8 cellular contexts compared by ENCODE assay signal in the genomic region with DNA sequence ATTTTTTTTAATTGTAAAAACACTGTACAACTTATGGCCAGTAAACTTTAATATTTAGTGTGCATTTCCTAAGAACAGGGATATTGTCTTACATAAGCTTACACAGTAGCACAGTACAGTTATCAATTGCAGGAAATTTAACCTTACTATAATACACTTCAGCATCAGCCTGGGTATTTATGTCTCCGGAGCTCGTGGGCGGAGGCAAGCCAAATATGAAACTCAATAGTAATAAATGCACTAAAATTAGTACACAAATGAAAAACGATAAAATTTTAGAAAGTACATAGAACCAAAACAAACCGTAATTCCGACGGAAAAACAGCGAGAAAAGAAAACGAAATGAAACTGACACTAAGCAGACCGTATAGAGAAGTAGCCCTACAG.
DNase-seq lines count a peak whose midpoint lies in the region; ATAC-seq, FAIRE-seq and TF ChIP-seq lines count a peak whose summit lies in the region.

No MANE protein-coding gene starts in this region.

- no peaks in the 10 kb centered on the region for H3K36me3 ChIP-seq in vagina

- H3K4me3 Mint-ChIP-seq in stimulated activated naive CD8-positive, alpha-beta T cell treated with anti-CD3 and anti-CD28 coated beads, Interleukin-15, Interleukin-2, amounts not matched to agents 100 ng/mL and 50 ng/mL, for 24 hours = peak overlapping the region; percentile 94
- peak overlapping the region; percentile 94 for H3K4me3 Mint-ChIP-seq in activated B cell treated with CpG ODN at 0.5 μM for 24 hours
- peak overlapping the region; percentile 91 to 98 (median 95) for H3K4me3 Mint-ChIP-seq in immature natural killer cell

- no peak for ATAC-seq in stimulated activated naive CD8-positive, alpha-beta T cell treated with anti-CD3 and anti-CD28 coated beads, Interleukin-15, Interleukin-2, amounts not matched to agents 100 U/mL and 50 U/mL, for 24 hours
- ATAC-seq in activated B cell treated with CpG ODN at 0.5 μM for 24 hours (ENCODE audit: low read depth) = no peak

- H3K4me1 Mint-ChIP-seq in stimulated activated naive CD8-positive, alpha-beta T cell treated with anti-CD3 and anti-CD28 coated beads, Interleukin-15, Interleukin-2, amounts not matched to agents 100 ng/mL and 50 ng/mL, for 24 hours (ENCODE audit: low read depth) = peaks cover 41% of the 10 kb centered on the region
- H3K4me1 Mint-ChIP-seq in activated B cell treated with CpG ODN at 0.5 μM for 24 hours = peaks cover 33% of the 10 kb centered on the region
- peaks cover 49 to 62% of the 10 kb centered on the region in 2 donors for H3K4me1 Mint-ChIP-seq in immature natural killer cell

- H3K27ac ChIP-seq in vagina = peak overlapping the region; percentile 93

- H3K27me3 Mint-ChIP-seq in stimulated activated naive CD8-positive, alpha-beta T cell treated with anti-CD3 and anti-CD28 coated beads, Interleukin-15, Interleukin-2, amounts not matched to agents 100 ng/mL and 50 ng/mL, for 24 hours = peaks cover 4% of the 10 kb centered on the region
- H3K27me3 Mint-ChIP-seq in activated B cell treated with CpG ODN at 0.5 μM for 24 hours (peaks cover 3% of the 10 kb centered on the region), immature natural killer cell (ENCODE audit: low read depth in 3 of 3) (peaks cover 32 to 57% (median 47%) of the 10 kb centered on the region in 3 donors)

- H3K4me3 ChIP-seq in vagina = peak overlapping the region in 1 of 2 donors; percentile 63

- H3K9me3 Mint-ChIP-seq in stimulated activated naive CD8-positive, alpha-beta T cell treated with anti-CD3 and anti-CD28 coated beads, Interleukin-15, Interleukin-2, amounts not matched to agents 100 ng/mL and 50 ng/mL, for 24 hours = no peaks in the 10 kb centered on the region
- no peaks in the 10 kb centered on the region for H3K9me3 Mint-ChIP-seq in activated B cell treated with CpG ODN at 0.5 μM for 24 hours
- H3K9me3 Mint-ChIP-seq in immature natural killer cell = peaks cover 6 to 12% (median 9%) of the 10 kb centered on the region in 6 donors

- H3K27ac Mint-ChIP-seq in stimulated activated naive CD8-positive, alpha-beta T cell treated with anti-CD3 and anti-CD28 coated beads, Interleukin-15, Interleukin-2, amounts not matched to agents 100 ng/mL and 50 ng/mL, for 24 hours = peak overlapping the region; percentile 80
- H3K27ac Mint-ChIP-seq in activated B cell treated with CpG ODN at 0.5 μM for 24 hours = peak overlapping the region; percentile 98
- peak overlapping the region; percentile 100 for H3K27ac Mint-ChIP-seq in immature natural killer cell

- DNase-seq in stimulated activated naive CD8-positive, alpha-beta T cell treated with anti-CD3 and anti-CD28 coated beads, Interleukin-15, Interleukin-2, amounts not matched to agents 100 U/mL and 50 U/mL, for 24 hours = no peak
- DNase-seq in activated B cell treated with CpG ODN at 0.5 μM for 24 hours (no peak), immature natural killer cell (no peak), vagina (ENCODE audit: extremely low spot score in 2 of 2) (no peak), GM19238 (ENCODE audit: insufficient read length, low spot score) (no peak), frontal cortex (ENCODE audit: low spot score in 2 of 2) (no peak), globus pallidus (ENCODE audit: low spot score) (no peak)

- peaks cover 3% of the 10 kb centered on the region for H3K9me3 ChIP-seq in vagina

- POLR2A ChIA-PET in activated B cell treated with CpG ODN at 0.5 μM for 24 hours (lab: Charles Lee) = interaction anchor here (1.0 to 9.5 kb wide), 12 partner anchors 37 to 655 kb away, joined by 3 to 248 read pairs (median 33); partner anchors contain the start of genes ANXA2R, HMGCS1, NNT and PAIP1

- no peak for FAIRE-seq in frontal cortex (lab: Jason Lieb, UNC)

- peaks cover 12% of the 10 kb centered on the region for H3K4me1 ChIP-seq in vagina

- intact Hi-C loops in activated B cell treated with CpG ODN at 0.5 μM for 24 hours (cut with micrococcal nuclease) = loop anchor here (1.0 to 5.0 kb wide), 6 partner anchors 40 to 364 kb away; partner anchors contain the start of genes ANXA2R, HMGCS1 and NIM1K
- intact Hi-C loops in vagina (cut with DNase I) = no loop called here

- TF ChIP-seq POLR2A in vagina (IDR thresholded peaks at IDR 0.05) = no peak

- TF ChIP-seq CTCF in activated B cell treated with CpG ODN at 0.5 μM for 24 hours (IDR thresholded peaks at IDR 0.05) = no peak
- no peak for TF ChIP-seq CTCF in vagina (IDR thresholded peaks at IDR 0.05)

- H3K27me3 ChIP-seq in vagina = no peaks in the 10 kb centered on the region

- CTCF ChIA-PET in activated B cell treated with CpG ODN at 0.5 μM for 24 hours (lab: Charles Lee) = interaction anchor here (0.8 to 5.3 kb wide), 12 partner anchors 36 to 441 kb away, joined by 3 to 38 read pairs (median 7); no protein-coding TSS in a partner anchor

- H3K36me3 Mint-ChIP-seq in stimulated activated naive CD8-positive, alpha-beta T cell treated with anti-CD3 and anti-CD28 coated beads, Interleukin-15, Interleukin-2, amounts not matched to agents 100 ng/mL and 50 ng/mL, for 24 hours (ENCODE audit: low read depth) = peaks cover 6% of the 10 kb centered on the region
- peaks cover 11% of the 10 kb centered on the region for H3K36me3 Mint-ChIP-seq in activated B cell treated with CpG ODN at 0.5 μM for 24 hours (ENCODE audit: low read depth)
- peaks cover 0 to 3% (median 0%) of the 10 kb centered on the region in 3 donors for H3K36me3 Mint-ChIP-seq in immature natural killer cell
